ENCODE assay signal across 10 cellular contexts in the genomic region with DNA sequence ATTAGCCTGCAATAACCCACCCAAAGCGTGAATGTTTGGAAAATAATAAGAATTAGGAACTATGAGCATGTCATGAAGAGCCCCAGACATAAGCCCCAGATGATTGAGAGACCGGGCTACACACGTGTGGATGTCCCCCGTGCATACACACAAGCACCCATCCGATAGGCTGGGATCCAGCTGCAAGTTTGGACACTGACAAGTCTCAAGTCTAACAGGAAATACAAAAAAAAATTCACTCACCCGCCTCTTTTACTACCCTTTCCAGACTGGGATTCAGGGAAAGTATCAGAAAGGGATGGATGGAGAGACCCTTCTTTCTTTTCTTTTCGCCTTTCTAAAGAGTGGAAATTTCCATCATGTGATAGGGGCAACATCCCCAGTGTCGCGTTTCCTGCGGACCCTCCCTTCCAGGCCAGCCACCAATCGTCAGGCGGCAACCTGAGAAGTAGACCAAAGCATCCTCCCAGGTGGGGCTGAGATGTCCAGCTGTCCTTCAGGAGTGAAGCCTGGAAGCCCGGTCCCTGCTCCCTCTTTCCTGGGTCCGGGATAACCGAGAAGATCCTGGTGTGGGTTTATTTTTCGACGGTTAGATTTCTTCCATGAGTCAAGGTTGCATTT. TPM values are rescaled to one million over a fixed set of nuclear protein-coding genes. Genes with fewer than 3 reads are reported as not detected.
A peak's percentile ranks its signal among the peaks of the same experiment; 100 is the strongest.
DNase-seq lines count a peak whose midpoint lies in the region; ATAC-seq and TF ChIP-seq lines count a peak whose summit lies in the region.
"Had no signal": no experiment of that assay in that cellular context is flagged by ENCODE, and none has a peak within 500 bp of the region (broad histone marks: within the 10 kb centered on the region; RNA-seq: fewer than 3 reads in every experiment).

No MANE protein-coding gene starts in this region.

- no peak overlapping the region for H3K14ac ChIP-seq in H9 (ENCODE audit: insufficient read depth, low read length)

- H2BK20ac ChIP-seq in H9 (ENCODE audit: low read depth, low read length, poor library complexity, severe bottlenecking), result no peak overlapping the region

- H3K56ac ChIP-seq in H9 (ENCODE audit: insufficient read length, low read depth, low read length), result no peak overlapping the region

- H2BK12ac ChIP-seq in H9 (ENCODE audit: insufficient read length, low read depth, low read length), result no peak overlapping the region

- peak overlapping the region; percentile 61 for H3K4me2 ChIP-seq in H9 (ENCODE audit: insufficient read depth, insufficient read length, low read length)

- H3K4me3 Mint-ChIP-seq in H9, result peak overlapping the region; percentile 66 to 89
- peak overlapping the region; percentile 64 for H3K4me3 Mint-ChIP-seq in activated naive CD8-positive, alpha-beta T cell treated with anti-CD3 and anti-CD28 coated beads, Interleukin-2, amount 50 U/mL, for 24 hours

- peaks cover 7% of the 10 kb centered on the region; the same call in 1 of the 2 replicates for H3K27me3 ChIP-seq in H9 (ENCODE audit: insufficient read depth, low read length)

- no peak for ATAC-seq in activated naive CD8-positive, alpha-beta T cell treated with anti-CD3 and anti-CD28 coated beads, Interleukin-2, amount 50 U/mL, for 24 hours
- no peak for ATAC-seq in GM19324 (IDR thresholded peaks at IDR 0.05; ENCODE audit: low FRiP score, unreplicated experiment)

- H3K79me1 ChIP-seq in H9 (ENCODE audit: insufficient read depth, low read depth, low read length, poor library complexity, severe bottlenecking), result no peaks in the 10 kb centered on the region

- H3K79me2 ChIP-seq in H9 (ENCODE audit: insufficient read depth, low read length), result no peaks in the 10 kb centered on the region

- H2AK5ac ChIP-seq in H9 (ENCODE audit: insufficient read length, low read length), result no peak overlapping the region

- H3T11ph ChIP-seq in H9 (ENCODE audit: low read length), result no peak overlapping the region

- no peaks in the 10 kb centered on the region for H4K20me1 ChIP-seq in H9 (ENCODE audit: control insufficient read depth, insufficient read depth, insufficient read length)

- peak overlapping the region; percentile 50 for H3K4me3 ChIP-seq in retinal pigment epithelial cell (ENCODE audit: low read length)

- no peaks in the 10 kb centered on the region; a peak in 3 of 5 replicates for H3K9me3 Mint-ChIP-seq in H9
- H3K9me3 Mint-ChIP-seq in activated naive CD8-positive, alpha-beta T cell treated with anti-CD3 and anti-CD28 coated beads, Interleukin-2, amount 50 U/mL, for 24 hours, result no peaks in the 10 kb centered on the region
- H3K9me3 Mint-ChIP-seq: T-helper 1 cell treated with Interleukin-12 subunit alpha and Interleukin-12 subunit beta and Interleukin-4 antibody, amounts not matched to agents 30 μg/mL and 1 μg/mL, for 36 hours had no signal

- no CpG with 5 or more reads among the region's 17 CpGs for WGBS in H9 (ENCODE audit: extremely low coverage, insufficient read length, low lambda C conversion rate)

- H3K9me3 ChIP-seq in H9 (ENCODE audit: control insufficient read depth, low read depth, low read length), result no peaks in the 10 kb centered on the region

- H4K91ac ChIP-seq in H9 (ENCODE audit: insufficient read length, low read depth, low read length), result no peak overlapping the region

- H2BK5ac ChIP-seq in H9 (ENCODE audit: insufficient read length, low read length), result no peak overlapping the region

- H3K23me2 ChIP-seq in H9 (ENCODE audit: insufficient read length, low read depth, low read length, poor library complexity, severe bottlenecking), result peaks cover 11% of the 10 kb centered on the region

- no peaks in the 10 kb centered on the region; a peak in 1 of 7 replicates for H3K36me3 Mint-ChIP-seq in H9 (ENCODE audit: insufficient read depth in 1 of 3, low read depth in 3 of 3)
- peaks cover 2% of the 10 kb centered on the region for H3K36me3 Mint-ChIP-seq in activated naive CD8-positive, alpha-beta T cell treated with anti-CD3 and anti-CD28 coated beads, Interleukin-2, amount 50 U/mL, for 24 hours (ENCODE audit: low read depth)

- no peak overlapping the region for H3K27ac Mint-ChIP-seq in H9
- no peak overlapping the region for H3K27ac Mint-ChIP-seq in activated naive CD8-positive, alpha-beta T cell treated with anti-CD3 and anti-CD28 coated beads, Interleukin-2, amount 50 U/mL, for 24 hours
- H3K27ac Mint-ChIP-seq: T-helper 1 cell treated with Interleukin-12 subunit alpha and Interleukin-12 subunit beta and Interleukin-4 antibody, amounts not matched to agents 30 μg/mL and 1 μg/mL, for 36 hours had no signal

- TF ChIP-seq CTCF in H9 (conservative IDR thresholded peaks at IDR 0.05), result no peak
- TF ChIP-seq CTCF in retinal pigment epithelial cell (conservative IDR thresholded peaks at IDR 0.05; ENCODE audit: low read depth, low read length), result no peak

- no peak overlapping the region for H3K27ac ChIP-seq in H9 (ENCODE audit: insufficient read length, low read depth, low read length)

- no peak overlapping the region for H3K23ac ChIP-seq in H9 (ENCODE audit: insufficient read length, low read depth, low read length)

- no peak overlapping the region for H2BK120ac ChIP-seq in H9 (ENCODE audit: low read depth, low read length, poor library complexity, severe bottlenecking)

- no peak overlapping the region for H4K5ac ChIP-seq in H9 (ENCODE audit: insufficient read length, low read depth, low read length)

- H4K8ac ChIP-seq in H9 (replicated peaks; ENCODE audit: insufficient read length, low read depth, low read length), result no peak overlapping the region

- H3K4me1 Mint-ChIP-seq in H9, result peaks cover 14 to 23% of the 10 kb centered on the region in 2 experiments
- peaks cover 11% of the 10 kb centered on the region for H3K4me1 Mint-ChIP-seq in activated naive CD8-positive, alpha-beta T cell treated with anti-CD3 and anti-CD28 coated beads, Interleukin-2, amount 50 U/mL, for 24 hours

- H3K9ac ChIP-seq in H9 (ENCODE audit: extremely low read depth, insufficient read length, low read length), result no peak overlapping the region

- H3K4ac ChIP-seq in H9 (ENCODE audit: low read depth, low read length), result no peak overlapping the region

- DNase-seq in H9 (peak; percentile 89), iPS DF 19.7 (ENCODE audit: low read depth, low spot score) (peak; percentile 56), retinal pigment epithelial cell (ENCODE audit: low read depth) (no peak), SKM-1 treated with dmso at 0.1 percent for 144 hours (lab: John Stamatoyannopoulos, UW; ENCODE audit: unreplicated experiment) (no peak), NCI-H226 (no peak), globus pallidus (ENCODE audit: low spot score) (no peak)
- no peak for DNase-seq in activated naive CD8-positive, alpha-beta T cell treated with anti-CD3 and anti-CD28 coated beads, Interleukin-2, amount 50 U/mL, for 24 hours
- DNase-seq: DMS79 had no signal

- H2AFZ ChIP-seq in H9 (ENCODE audit: low read length), result no peak overlapping the region

- no peaks in the 10 kb centered on the region for H3K4me1 ChIP-seq in H9 (ENCODE audit: insufficient read depth, low read length)

- no peak overlapping the region for H3K18ac ChIP-seq in H9 (ENCODE audit: insufficient read length, low read depth, low read length)

- peaks cover 70% of the 10 kb centered on the region for H3K27me3 Mint-ChIP-seq in H9 (ENCODE audit: low read depth)
- peaks cover 62% of the 10 kb centered on the region for H3K27me3 Mint-ChIP-seq in activated naive CD8-positive, alpha-beta T cell treated with anti-CD3 and anti-CD28 coated beads, Interleukin-2, amount 50 U/mL, for 24 hours

- no peak overlapping the region for H2BK15ac ChIP-seq in H9 (ENCODE audit: low read depth, low read length)

RNA-seq across cellular contexts. Expression of gene SLC38A4, which starts 6.4 kb away (rescaled TPM):
- total RNA-seq in H9 (2021), result 0.96 and 1.1 TPM in 2 replicates

Comparison
In these comparisons a context has a peak if more than half of its experiments do, and no peak if none do; other contexts are left out.
1. DNase-seq: peak in H9 (single experiment) and iPS DF 19.7 (single experiment); none in activated naive CD8-positive, alpha-beta T cell treated with anti-CD3 and anti-CD28 coated beads, Interleukin-2, amount 50 U/mL, for 24 hours (single experiment), retinal pigment epithelial cell (single experiment), SKM-1 treated with dmso at 0.1 percent for 144 hours (single experiment), NCI-H226 (single experiment) and globus pallidus (single experiment).